In the genomic region with DNA sequence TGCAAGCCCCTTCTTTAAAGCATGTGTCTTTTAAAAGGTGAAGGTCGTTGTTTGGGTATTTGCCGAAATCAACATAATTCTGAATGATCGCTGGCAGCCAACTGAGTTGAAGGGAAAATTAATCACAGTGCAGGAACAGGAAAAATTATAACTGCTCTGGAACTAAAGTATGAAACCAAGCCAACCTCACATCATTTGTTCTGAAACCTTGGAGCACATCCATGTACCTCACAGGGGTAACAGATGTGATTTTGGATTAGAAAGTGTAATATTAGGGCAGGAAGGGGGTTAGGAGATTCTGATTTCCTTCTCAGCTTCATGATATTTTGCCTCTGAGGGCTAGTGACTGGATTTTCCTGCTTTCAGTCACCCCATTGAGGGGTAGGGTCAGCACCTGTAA, we compare ENCODE assay signal across 28 cellular contexts. TPM values are rescaled to one million over a fixed set of nuclear protein-coding genes. Genes with fewer than 3 reads are reported as not detected.
"Had no signal": no experiment of that assay in that cellular context is flagged by ENCODE, and none has a peak within 500 bp of the region (broad histone marks: within the 10 kb centered on the region; RNA-seq: fewer than 3 reads in every experiment).

No MANE protein-coding gene starts in this region.

- H3K9me3 Mint-ChIP-seq: activated B cell treated with CpG ODN at 0.5 μM for 24 hours; activated CD4-positive, alpha-beta T cell treated with anti-CD3 and anti-CD28 coated beads, Interleukin-2, amount 10 ng/mL, durations not matched to agents 24 days and 14 days; activated naive CD4-positive, alpha-beta T cell treated with anti-CD3 and anti-CD28 coated beads, Interleukin-2, amount 50 U/mL, for 72 hours; activated naive CD8-positive, alpha-beta T cell treated with anti-CD3 and anti-CD28 coated beads, Interleukin-2, amount 50 U/mL, for 24 hours; activated T-cell treated with anti-CD3 and anti-CD28 coated beads, Interleukin-2, amount 50 U/mL, for 24 hours; brain; T-cell had no signal

- H3K27ac Mint-ChIP-seq: activated B cell treated with CpG ODN at 0.5 μM for 24 hours; activated CD4-positive, alpha-beta T cell treated with anti-CD3 and anti-CD28 coated beads, Interleukin-2, amount 10 ng/mL, durations not matched to agents 24 days and 14 days; activated CD8-positive, alpha-beta memory T cell treated with anti-CD3 and anti-CD28 coated beads, Interleukin-2, amount 10 ng/mL, durations not matched to agents 7 days and 5 days; activated naive CD8-positive, alpha-beta T cell treated with anti-CD3 and anti-CD28 coated beads, Interleukin-2, amount 50 U/mL, for 24 hours; activated T-cell treated with anti-CD3 and anti-CD28 coated beads, Interleukin-2, amount 50 U/mL, for 24 hours; T-cell had no signal

- H3K4me1 Mint-ChIP-seq: activated B cell treated with CpG ODN at 0.5 μM for 24 hours; activated CD4-positive, alpha-beta T cell treated with anti-CD3 and anti-CD28 coated beads, Interleukin-2, amount 10 ng/mL, durations not matched to agents 24 days and 14 days; activated CD8-positive, alpha-beta memory T cell treated with anti-CD3 and anti-CD28 coated beads, Interleukin-2, amount 10 ng/mL, durations not matched to agents 7 days and 5 days; activated naive CD8-positive, alpha-beta T cell treated with anti-CD3 and anti-CD28 coated beads, Interleukin-2, amount 50 U/mL, for 24 hours; T-cell had no signal

- H3K9ac ChIP-seq: KMS-11 had no signal

- H3K4me3 ChIP-seq: SK-N-MC had no signal

- H3K36me3 Mint-ChIP-seq: activated CD8-positive, alpha-beta memory T cell treated with anti-CD3 and anti-CD28 coated beads, Interleukin-2, amount 10 ng/mL, durations not matched to agents 7 days and 5 days; activated naive CD4-positive, alpha-beta T cell treated with anti-CD3 and anti-CD28 coated beads, Interleukin-2, amount 50 U/mL, for 72 hours; brain had no signal

- H3K27ac ChIP-seq: KMS-11, SK-N-MC had no signal

- H3K27me3 Mint-ChIP-seq: activated CD8-positive, alpha-beta memory T cell treated with anti-CD3 and anti-CD28 coated beads, Interleukin-2, amount 10 ng/mL, durations not matched to agents 7 days and 5 days; activated naive CD8-positive, alpha-beta T cell treated with anti-CD3 and anti-CD28 coated beads, Interleukin-2, amount 50 U/mL, for 24 hours; activated T-cell treated with anti-CD3 and anti-CD28 coated beads, Interleukin-2, amount 50 U/mL, for 24 hours; brain; T-cell had no signal

- FAIRE-seq: astrocyte, TTC549 had no signal

- H3K4me3 Mint-ChIP-seq: activated B cell treated with CpG ODN at 0.5 μM for 24 hours; activated CD4-positive, alpha-beta T cell treated with anti-CD3 and anti-CD28 coated beads, Interleukin-2, amount 10 ng/mL, durations not matched to agents 24 days and 14 days; activated CD8-positive, alpha-beta memory T cell treated with anti-CD3 and anti-CD28 coated beads, Interleukin-2, amount 10 ng/mL, durations not matched to agents 7 days and 5 days; activated naive CD8-positive, alpha-beta T cell treated with anti-CD3 and anti-CD28 coated beads, Interleukin-2, amount 50 U/mL, for 24 hours; activated T-cell treated with anti-CD3 and anti-CD28 coated beads, Interleukin-2, amount 50 U/mL, for 24 hours; T-cell had no signal

- H3K4me2 ChIP-seq: KMS-11 had no signal

- DNase-seq: activated B cell treated with CpG ODN at 0.5 μM for 24 hours; activated CD4-positive, alpha-beta T cell treated with anti-CD3 and anti-CD28 coated beads for 1 hour; activated CD4-positive, alpha-beta T cell treated with anti-CD3 and anti-CD28 coated beads, Interleukin-2, amount 10 ng/mL, durations not matched to agents 24 days and 14 days; activated CD4-positive, alpha-beta T cell treated with anti-CD3 and anti-CD28 coated beads, Interleukin-2, amount 50 U/mL, for 48 hours; activated CD8-positive, alpha-beta memory T cell treated with anti-CD3 and anti-CD28 coated beads, Interleukin-2, amount 10 ng/mL, durations not matched to agents 7 days and 5 days; activated effector memory CD4-positive, alpha-beta T cell treated with anti-CD3 and anti-CD28 coated beads, Interleukin-2, amount 50 U/mL, for 16 hours; activated naive CD4-positive, alpha-beta T cell treated with Interleukin-2 at 50 U/mL for 16 hours; activated naive CD8-positive, alpha-beta T cell treated with anti-CD3 and anti-CD28 coated beads, Interleukin-2, amount 50 U/mL, for 24 hours; activated T-cell treated with anti-CD3 and anti-CD28 coated beads, Interleukin-2, amount 50 U/mL, for 24 hours; amygdala; MV-4-11; NCI-H1105; NCI-H1436; NCI-H187 treated with DMSO at 0.1 percent for 48 hours; NCI-H2081 treated with DMSO at 0.1 percent for 48 hours; NCI-H526; NCI-H82; RPMI8226; T-cell; T-helper 2 cell; T1000 had no signal

RNA-seq across cellular contexts. Expression of a gene that starts 52.1 kb away (rescaled TPM):
- total RNA-seq: activated B cell treated with CpG ODN at 0.5 μM for 24 hours; activated CD4-positive, alpha-beta T cell treated with anti-CD3 and anti-CD28 coated beads, Interleukin-2, amount 10 ng/mL, durations not matched to agents 24 days and 14 days; activated CD8-positive, alpha-beta memory T cell treated with anti-CD3 and anti-CD28 coated beads, Interleukin-2, amount 10 ng/mL, durations not matched to agents 7 days and 5 days; OCI-LY7 had no signal
